In the genomic region with DNA sequence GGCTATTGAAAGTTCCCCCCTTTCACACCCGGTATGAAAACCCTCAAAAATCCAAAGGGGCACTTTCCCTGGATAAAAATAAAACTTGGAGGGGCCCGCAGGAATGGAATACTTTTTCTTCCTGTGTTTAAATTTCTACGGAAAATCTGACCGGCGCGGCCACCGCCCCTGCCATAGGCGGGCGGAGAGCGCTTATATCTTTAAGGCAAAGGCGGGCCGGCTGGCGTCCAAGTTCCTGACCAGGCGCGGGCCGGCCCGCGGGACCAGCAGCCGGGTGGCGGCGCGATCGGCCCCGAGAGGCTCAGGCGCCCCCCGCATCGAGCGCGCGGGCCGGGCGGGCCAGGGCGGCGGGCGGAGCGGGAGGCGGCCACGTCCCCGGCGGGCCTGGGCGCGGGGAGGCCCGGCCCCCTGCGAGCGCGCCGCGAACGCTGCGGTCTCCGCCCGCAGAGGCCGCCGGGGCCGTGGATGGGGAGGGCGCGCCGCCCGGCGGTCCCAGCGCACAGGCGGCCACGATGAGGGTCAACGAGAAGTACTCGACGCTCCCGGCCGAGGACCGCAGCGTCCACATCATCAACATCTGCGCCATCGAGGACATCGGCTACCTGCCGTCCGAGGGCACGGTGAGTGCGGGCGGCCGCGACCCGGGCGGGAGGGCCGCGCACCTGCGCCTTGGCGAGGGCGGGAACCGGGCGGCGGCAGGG, we compare ENCODE assay signal across 12 cellular contexts. TPM values are rescaled to one million over a fixed set of nuclear protein-coding genes. Genes with fewer than 3 reads are reported as not detected.
DNase-seq lines count a peak whose midpoint lies in the region; ATAC-seq, FAIRE-seq and TF ChIP-seq lines count a peak whose summit lies in the region.
"Had no signal": no experiment of that assay in that cellular context is flagged by ENCODE, and none has a peak within 500 bp of the region (broad histone marks: within the 10 kb centered on the region; RNA-seq: fewer than 3 reads in every experiment).

Gene ANO1 (plus strand): TSS at position 223 of the 701 bp plus-strand sequence. CDS start 290 bp downstream, at position 513.

- no peak for FAIRE-seq in pancreas (lab: Jason Lieb, UNC)
- FAIRE-seq: H54 had no signal

- no peak for TF ChIP-seq CTCF in pancreas (IDR thresholded peaks at IDR 0.05)

- H3K9me3 ChIP-seq in right cardiac atrium (ENCODE audit: control insufficient read depth, low read length) (no peaks in the 10 kb centered on the region), pancreas (no peaks in the 10 kb centered on the region)
- H3K9me3 ChIP-seq: adrenal gland had no signal

- WGBS in right cardiac atrium, result under 1% methylated on average over 88 of the region's 90 CpGs
- 1 to 2% methylated on average over 74 to 90 of the region's 90 CpGs for WGBS in pancreas, 2 donors

- H3K4me3 ChIP-seq in right cardiac atrium (ENCODE audit: low read length) (peak within 1 kb of the TSS; percentile 47), pancreas (peak within 1 kb of the TSS in 3 of 4 donors; percentile 2 to 29 (median 17))

- ATAC-seq in right cardiac atrium (peak in 1 of 2 donors; percentile 47), pancreas (peak in 3 of 4 donors; percentile 28 to 63 (median 45)), GM18867 (IDR thresholded peaks at IDR 0.05; ENCODE audit: unreplicated experiment) (no peak), GM19452 (IDR thresholded peaks at IDR 0.05; ENCODE audit: unreplicated experiment) (no peak)

- H3K27ac ChIP-seq in right cardiac atrium (ENCODE audit: low read length) (peak within 1 kb of the TSS; percentile 8), pancreas (no peak within 1 kb of the TSS)

- H3K4me1 ChIP-seq in right cardiac atrium (ENCODE audit: control insufficient read depth, insufficient read depth, low read length) (peaks cover 3% of the 10 kb centered on the region), pancreas (no peaks in the 10 kb centered on the region)
- H3K4me1 ChIP-seq: adrenal gland had no signal

- no peaks in the 10 kb centered on the region for H3K36me3 ChIP-seq in pancreas
- H3K36me3 ChIP-seq: adrenal gland had no signal

- DNase-seq in AG20443 (ENCODE audit: low spot score) (peak; percentile 48), SW480 (ENCODE audit: low spot score) (peak; percentile 45), right cardiac atrium (peak in 2 of 3 donors; percentile 56 to 79), pancreas (no peak), OCI-M1 (lab: John Stamatoyannopoulos, UW) (no peak), D341Med (ENCODE audit: low spot score) (no peak)
- DNase-seq: adrenal gland; CD4-positive, alpha-beta T cell had no signal

- intact Hi-C loops in right cardiac atrium (cut with DNase I), result loop anchor here in 1 of 4 donors (10.0 kb wide), 1 partner anchor 133 kb away; no protein-coding TSS in a partner anchor
- intact Hi-C loops in pancreas (cut with DNase I), result no loop called here

- no peaks in the 10 kb centered on the region for H3K27me3 ChIP-seq in right cardiac atrium (ENCODE audit: control insufficient read depth, insufficient read depth)
- no peaks in the 10 kb centered on the region for H3K27me3 ChIP-seq in pancreas

RNA-seq across cellular contexts. Expression of gene ANO1, which starts in this region (rescaled TPM):
- total RNA-seq in right cardiac atrium, result 10 to 100 TPM in 2 of 4 donors, 1 to 10 TPM in 2; 7.9 to 18.2 (median 9.5) TPM
- polyA plus RNA-seq in right cardiac atrium, result 6.8 TPM
- 10 to 100 TPM in 2 of 6 donors, 1 to 10 TPM in 4; 1.8 to 12.4 (median 6.8) TPM for total RNA-seq in pancreas
- polyA plus RNA-seq in pancreas, result 1 to 10 TPM; 1.5 to 3.6 TPM
- total RNA-seq: CD4-positive, alpha-beta T cell; fibroblast of villous mesenchyme had no signal

Comparison
In these comparisons a context has a peak if more than half of its experiments do, and no peak if none do; other contexts are left out.
1. DNase-seq: peak in AG20443 (single experiment), SW480 (single experiment) and right cardiac atrium (2 of 3); none in pancreas (0 of 6), OCI-M1 (single experiment) and D341Med (single experiment).
2. ATAC-seq: peak in pancreas (3 of 4); none in GM18867 (single experiment) and GM19452 (single experiment).